In genomic region chr18:35458677-35459441, GRCh38 we compare ENCODE assay signal across 8 cellular contexts. TPM values are rescaled to one million over a fixed set of nuclear protein-coding genes. Genes with fewer than 3 reads are reported as not detected.
DNase-seq lines count a peak whose midpoint lies in the region; ATAC-seq and TF ChIP-seq lines count a peak whose summit lies in the region.

No MANE protein-coding gene starts in this region.

- POLR2A ChIA-PET in WTC11 (lab: Charles Lee), result interaction anchor here (0.7 kb wide), 1 partner anchor 54 kb away, joined by 3 read pairs; no protein-coding TSS in a partner anchor

- H3K9me3 ChIP-seq in iPS DF 6.9 (ENCODE audit: control insufficient read depth, insufficient read depth, low read length), result no peaks in the 10 kb centered on the region

- DNase-seq in CMK (ENCODE audit: low read depth), result peak; percentile 50
- DNase-seq in WTC11 (ENCODE audit: low spot score), result no peak
- DNase-seq in iPS DF 6.9 (ENCODE audit: low read depth, low spot score), result peak; percentile 35
- no peak for DNase-seq in activated T-cell treated with anti-CD3 and anti-CD28 coated beads, Interleukin-2, amount 50 U/mL, for 72 hours
- DNase-seq in activated T-cell treated with anti-CD3 and anti-CD28 coated beads, Interleukin-2, amount 50 U/mL, for 24 hours, result no peak

- no CpG with 5 or more reads among the region's 4 CpGs for WGBS in iPS DF 6.9 (ENCODE audit: insufficient coverage, insufficient read length)
- 67% methylated on average over 4 of the region's 4 CpGs for WGBS in urinary bladder

- no peak for TF ChIP-seq CTCF in WTC11 (IDR thresholded peaks at IDR 0.05)

- no peaks in the 10 kb centered on the region for H3K27me3 ChIP-seq in iPS DF 6.9 (ENCODE audit: control insufficient read depth, insufficient read depth, low read length)

- H3K36me3 Mint-ChIP-seq in WTC11, result no peaks in the 10 kb centered on the region
- no peaks in the 10 kb centered on the region for H3K36me3 Mint-ChIP-seq in activated T-cell treated with anti-CD3 and anti-CD28 coated beads, Interleukin-2, amount 50 U/mL, for 72 hours (ENCODE audit: insufficient read depth in 2 of 2)
- H3K36me3 Mint-ChIP-seq in activated T-cell treated with anti-CD3 and anti-CD28 coated beads, Interleukin-2, amount 50 U/mL, for 24 hours (ENCODE audit: low read depth), result no peaks in the 10 kb centered on the region

- H3K27ac ChIP-seq in iPS DF 6.9 (ENCODE audit: low read length) (no peak overlapping the region), urinary bladder (ENCODE audit: low read depth) (peak overlapping the region; percentile 41)

- CTCF ChIA-PET in WTC11 (lab: Charles Lee), result interaction anchor here (1.9 kb wide), 1 partner anchor 72 kb away, joined by 7 read pairs; no protein-coding TSS in a partner anchor

- H3K4me3 ChIP-seq in iPS DF 6.9 (ENCODE audit: low read length), result no peak overlapping the region
- no peak overlapping the region for H3K4me3 ChIP-seq in urinary bladder (ENCODE audit: low read depth, low read length)

- peaks cover 20% of the 10 kb centered on the region for H3K4me1 Mint-ChIP-seq in WTC11
- H3K4me1 Mint-ChIP-seq in activated T-cell treated with anti-CD3 and anti-CD28 coated beads, Interleukin-2, amount 50 U/mL, for 72 hours (ENCODE audit: low read depth), result no peaks in the 10 kb centered on the region
- H3K4me1 Mint-ChIP-seq in activated T-cell treated with anti-CD3 and anti-CD28 coated beads, Interleukin-2, amount 50 U/mL, for 24 hours (ENCODE audit: low read depth), result peaks cover 5% of the 10 kb centered on the region

- H3K27ac Mint-ChIP-seq in WTC11, result peak overlapping the region; percentile 57; the same call in 1 of the 2 replicates
- H3K27ac Mint-ChIP-seq in activated T-cell treated with anti-CD3 and anti-CD28 coated beads, Interleukin-2, amount 50 U/mL, for 72 hours, result no peak overlapping the region
- H3K27ac Mint-ChIP-seq in activated T-cell treated with anti-CD3 and anti-CD28 coated beads, Interleukin-2, amount 50 U/mL, for 24 hours, result no peak overlapping the region

- ATAC-seq in HG02678 (IDR thresholded peaks at IDR 0.05; ENCODE audit: unreplicated experiment) (peak; percentile 60), WTC11 (peak; percentile 87), GM21737 (IDR thresholded peaks at IDR 0.05; ENCODE audit: unreplicated experiment) (no peak)
- no peak for ATAC-seq in activated T-cell treated with anti-CD3 and anti-CD28 coated beads, Interleukin-2, amount 50 U/mL, for 72 hours (replicated peaks in 1 of 2)

- no peak overlapping the region for H3K4me3 Mint-ChIP-seq in WTC11
- H3K4me3 Mint-ChIP-seq in activated T-cell treated with anti-CD3 and anti-CD28 coated beads, Interleukin-2, amount 50 U/mL, for 72 hours, result no peak overlapping the region
- no peak overlapping the region for H3K4me3 Mint-ChIP-seq in activated T-cell treated with anti-CD3 and anti-CD28 coated beads, Interleukin-2, amount 50 U/mL, for 24 hours

- H3K4me1 ChIP-seq in iPS DF 6.9 (ENCODE audit: control insufficient read depth, insufficient read depth, low read length) (peaks cover 4% of the 10 kb centered on the region; the same call in 1 of the 2 replicates), urinary bladder (ENCODE audit: insufficient read depth) (no peaks in the 10 kb centered on the region)

- H3K27me3 Mint-ChIP-seq in WTC11 (ENCODE audit: low read depth), result no peaks in the 10 kb centered on the region
- H3K27me3 Mint-ChIP-seq in activated T-cell treated with anti-CD3 and anti-CD28 coated beads, Interleukin-2, amount 50 U/mL, for 72 hours (ENCODE audit: low read depth), result no peaks in the 10 kb centered on the region
- H3K27me3 Mint-ChIP-seq in activated T-cell treated with anti-CD3 and anti-CD28 coated beads, Interleukin-2, amount 50 U/mL, for 24 hours, result no peaks in the 10 kb centered on the region

- H3K36me3 ChIP-seq in iPS DF 6.9 (ENCODE audit: control insufficient read depth, insufficient read depth, low read length), result no peaks in the 10 kb centered on the region
- no peaks in the 10 kb centered on the region for H3K36me3 ChIP-seq in urinary bladder (ENCODE audit: insufficient read depth)

- H3K9me3 Mint-ChIP-seq in WTC11, result no peaks in the 10 kb centered on the region
- no peaks in the 10 kb centered on the region for H3K9me3 Mint-ChIP-seq in activated T-cell treated with anti-CD3 and anti-CD28 coated beads, Interleukin-2, amount 50 U/mL, for 72 hours
- H3K9me3 Mint-ChIP-seq in activated T-cell treated with anti-CD3 and anti-CD28 coated beads, Interleukin-2, amount 50 U/mL, for 24 hours, result no peaks in the 10 kb centered on the region

TF ChIP-seq in WTC11, 78 proteins besides CTCF, POLR2A, EP300 and RAD21:
- no peak for TF ChIP-seq ZNF512 (CRISPR knock-in tag; IDR thresholded peaks at IDR 0.05; ENCODE audit: borderline replicate concordance)
TF ChIP-seq in WTC11: peak in this region for 0.

RNA-seq across cellular contexts. Expression of gene INO80C, which starts 38.9 kb away (rescaled TPM):
- total RNA-seq in WTC11 (2021) (42.3 to 49.4 TPM (median 45.6 TPM) in 3 replicates), urinary bladder (11.5 TPM)
- polyA plus RNA-seq in urinary bladder, result 14.9 TPM
- 10 to 100 TPM; 22.7 to 26.9 TPM for total RNA-seq in activated T-cell treated with anti-CD3 and anti-CD28 coated beads, Interleukin-2, amount 50 U/mL, for 72 hours

Comparison
In these comparisons a context has a peak if more than half of its experiments do, and no peak if none do; other contexts are left out.
1. DNase-seq: peak in CMK (single experiment) and iPS DF 6.9 (single experiment); none in WTC11 (single experiment), activated T-cell treated with anti-CD3 and anti-CD28 coated beads, Interleukin-2, amount 50 U/mL, for 72 hours (0 of 2) and activated T-cell treated with anti-CD3 and anti-CD28 coated beads, Interleukin-2, amount 50 U/mL, for 24 hours (single experiment).
2. ATAC-seq: peak in HG02678 (single experiment) and WTC11 (single experiment); none in activated T-cell treated with anti-CD3 and anti-CD28 coated beads, Interleukin-2, amount 50 U/mL, for 72 hours (0 of 2) and GM21737 (single experiment).